In genomic region chr19:33214621-33215020, GRCh38 we compare ENCODE assay signal across 9 cellular contexts. TPM values are rescaled to one million over a fixed set of nuclear protein-coding genes. Genes with fewer than 3 reads are reported as not detected.
DNase-seq lines count a peak whose midpoint lies in the region; ATAC-seq, FAIRE-seq and TF ChIP-seq lines count a peak whose summit lies in the region.
"Had no signal": no experiment of that assay in that cellular context is flagged by ENCODE, and none has a peak within 500 bp of the region (broad histone marks: within the 10 kb centered on the region; RNA-seq: fewer than 3 reads in every experiment).

No MANE protein-coding gene starts in this region.

- no peak for TF ChIP-seq POLR2A in HepG2 (IDR thresholded peaks at IDR 0.05; ENCODE audit: insufficient read depth in 1 of 2, low read depth in 2 of 2, low read length in 2 of 2)
- no peak for TF ChIP-seq POLR2A in erythroblast (IDR thresholded peaks at IDR 0.05; ENCODE audit: low read length)

- no peaks in the 10 kb centered on the region for H4K20me1 ChIP-seq in DOHH2 (ENCODE audit: control insufficient read depth, insufficient read depth, low read depth, low read length)
- H4K20me1 ChIP-seq in Loucy (ENCODE audit: insufficient read depth, low read length, poor library complexity, severe bottlenecking) = no peaks in the 10 kb centered on the region
- no peaks in the 10 kb centered on the region for H4K20me1 ChIP-seq in HepG2 (ENCODE audit: insufficient read depth, low read length)

- DNase-seq in WERI-Rb-1 (peak; percentile 81), HepG2 (ENCODE audit: low spot score) (peak; percentile 41), erythroblast (lab: John Stamatoyannopoulos, UW) (no peak), mucosa of gallbladder (ENCODE audit: low spot score) (no peak), cortex of kidney (lab: John Stamatoyannopoulos, UW) (no peak)
- no peak for DNase-seq in activated CD4-positive, alpha-beta T cell treated with anti-CD3 and anti-CD28 coated beads for 48 hours
- DNase-seq: activated CD4-positive, alpha-beta T cell treated with anti-CD3 and anti-CD28 coated beads, Interleukin-2, amount 50 U/mL, for 4 hours had no signal

- H3K27ac ChIP-seq in DOHH2 (ENCODE audit: low read depth, low read length) (no peak overlapping the region), WERI-Rb-1 (no peak overlapping the region), HepG2 (ENCODE audit: extremely low read length, insufficient read depth, low read length) (no peak overlapping the region)

- H3K79me2 ChIP-seq in DOHH2 (ENCODE audit: control insufficient read depth, low read length) (no peaks in the 10 kb centered on the region), Loucy (ENCODE audit: insufficient read depth, low read length) (no peaks in the 10 kb centered on the region), HepG2 (ENCODE audit: insufficient read depth, low read length) (no peaks in the 10 kb centered on the region)

- no peaks in the 10 kb centered on the region for H3K36me3 ChIP-seq in DOHH2 (ENCODE audit: control insufficient read depth, low read length)
- H3K36me3 ChIP-seq in Loucy (ENCODE audit: insufficient read depth, low read length) = no peaks in the 10 kb centered on the region
- peaks cover 4% of the 10 kb centered on the region; the same call in 1 of the 2 replicates for H3K36me3 ChIP-seq in WERI-Rb-1
- H3K36me3 ChIP-seq in HepG2 (replicated peaks in 1 of 2; ENCODE audit: control insufficient read depth in 1 of 2, insufficient read depth in 2 of 2, low read length in 2 of 2) = no peaks in the 10 kb centered on the region

- H3K9ac ChIP-seq in Loucy (ENCODE audit: low read depth, low read length, poor library complexity, severe bottlenecking) = no peak overlapping the region
- no peak overlapping the region for H3K9ac ChIP-seq in HepG2 (ENCODE audit: insufficient read depth, low read depth, low read length)

- H3K27me3 ChIP-seq in DOHH2 (ENCODE audit: control insufficient read depth, low read length) = no peaks in the 10 kb centered on the region
- H3K27me3 ChIP-seq in Loucy (ENCODE audit: insufficient read depth, low read length, poor library complexity, severe bottlenecking) = no peaks in the 10 kb centered on the region
- H3K27me3 ChIP-seq in WERI-Rb-1 (ENCODE audit: insufficient read depth, low read depth, severe bottlenecking) = no peaks in the 10 kb centered on the region
- H3K27me3 ChIP-seq in HepG2 (ENCODE audit: control insufficient read depth in 1 of 2, insufficient read depth in 2 of 2, low read length in 2 of 2) = peaks cover 7 to 18% of the 10 kb centered on the region in 2 experiments; a peak in 4 of 5 replicates

- H3F3A ChIP-seq in DOHH2 (ENCODE audit: control insufficient read depth, insufficient read depth) (no peaks in the 10 kb centered on the region), Loucy (ENCODE audit: low read depth) (no peaks in the 10 kb centered on the region)

- WGBS in HepG2 (ENCODE audit: low lambda C conversion rate) = 8% methylated on average over 5 of the region's 5 CpGs

- peak; percentile 62 for ATAC-seq in HepG2

- TF ChIP-seq CTCF in DOHH2 (IDR thresholded peaks at IDR 0.05; ENCODE audit: low read depth, low read length, poor library complexity, severe bottlenecking) (peak; percentile 18), Loucy (conservative IDR thresholded peaks at IDR 0.05; ENCODE audit: low read length) (peak; percentile 56), WERI-Rb-1 (IDR thresholded peaks at IDR 0.05; ENCODE audit: low read depth, low read length) (peak; percentile 86), HepG2 (CRISPR knock-in tag; IDR thresholded peaks at IDR 0.05) (peak; percentile 73)

- CTCF ChIA-PET in HepG2 (lab: Yijun Ruan, JAX; ENCODE audit: low intra/inter-chr PET ratio, low total read pairs) = no interaction called here

- H3K9me3 ChIP-seq in DOHH2 (ENCODE audit: control insufficient read depth, insufficient read depth, low read length) = no peaks in the 10 kb centered on the region
- no peaks in the 10 kb centered on the region for H3K9me3 ChIP-seq in Loucy (ENCODE audit: insufficient read depth, low read depth, low read length)
- H3K9me3 ChIP-seq in WERI-Rb-1 (ENCODE audit: severe bottlenecking) = no peaks in the 10 kb centered on the region
- H3K9me3 ChIP-seq in HepG2 (ENCODE audit: low read length) = no peaks in the 10 kb centered on the region

- POLR2A ChIA-PET in HepG2 (lab: Yijun Ruan, JAX) = interaction anchor here (0.7 to 0.9 kb wide), 2 partner anchors 19 to 193 kb away, joined by 3 to 5 read pairs; no protein-coding TSS in a partner anchor

- no peak for TF ChIP-seq RAD21 in HepG2 (CRISPR knock-in tag; IDR thresholded peaks at IDR 0.05)

- no peak overlapping the region for H3K4me2 ChIP-seq in DOHH2 (ENCODE audit: low read length)
- H3K4me2 ChIP-seq in Loucy (ENCODE audit: low read depth, low read length, poor library complexity, severe bottlenecking) = no peak overlapping the region
- H3K4me2 ChIP-seq in HepG2 (ENCODE audit: low read depth, low read length) = no peak overlapping the region

- no peak for TF ChIP-seq EP300 in HepG2 (IDR thresholded peaks at IDR 0.05; ENCODE audit: low read depth in 2 of 2, low read length in 2 of 2)
- no peak for TF ChIP-seq EP300 in HepG2 (CRISPR knock-in tag; IDR thresholded peaks at IDR 0.05; ENCODE audit: borderline replicate concordance)

- H2AFZ ChIP-seq in Loucy (ENCODE audit: low read length) (no peak overlapping the region), HepG2 (ENCODE audit: low read length) (no peak overlapping the region)

- H3K4me1 ChIP-seq in DOHH2 (ENCODE audit: control insufficient read depth, low read length) (no peaks in the 10 kb centered on the region), Loucy (ENCODE audit: insufficient read depth, low read length, poor library complexity, severe bottlenecking) (no peaks in the 10 kb centered on the region), HepG2 (ENCODE audit: insufficient read depth, low read length) (peaks cover 41% of the 10 kb centered on the region)

- H3K4me3 ChIP-seq in DOHH2 (ENCODE audit: low read length) (no peak overlapping the region), Loucy (ENCODE audit: low read length, poor library complexity, severe bottlenecking) (no peak overlapping the region), WERI-Rb-1 (ENCODE audit: low read depth, low read length) (no peak overlapping the region), HepG2 (replicated peaks in 1 of 3; ENCODE audit: insufficient read depth in 1 of 3, low read depth in 2 of 3, low read length in 3 of 3) (no peak overlapping the region)

- H3K9me2 ChIP-seq in DOHH2 (replicated peaks; ENCODE audit: control insufficient read depth, low read length) = no peaks in the 10 kb centered on the region
- H3K9me2 ChIP-seq in Loucy (replicated peaks; ENCODE audit: low read depth, low read length) = no peaks in the 10 kb centered on the region

- in situ Hi-C loops in HepG2 (cut with HindIII; ENCODE audit: extremely low pct_ligation_motif_present, low pct_unique_long_range_greater_than_20kb) = no loop called here

- no TSS peak for BruUV-seq in HepG2 (replicated peaks; lab: Mats Ljungman, UMichigan)

- intact Hi-C loops in HepG2 (cut with micrococcal nuclease; ENCODE audit: unreplicated experiment) = loop anchor here (1.0 kb wide), 1 partner anchor 193 kb away; no protein-coding TSS in a partner anchor

- FAIRE-seq in HepG2 (lab: Jason Lieb, UNC) = no peak

RNA-seq across cellular contexts. Expression of gene SLC7A10, which starts 11.0 kb away (rescaled TPM):
- 0.41 and 2.2 TPM in 2 replicates for total RNA-seq in HepG2 (2016; rRNA removed; fragmentation: Illumina TruSeq; extraction: Trizol)
- total RNA-seq in HepG2 (2016; cell fraction: cytosol; rRNA removed; fragmentation: Illumina TruSeq; extraction: Trizol; ENCODE audit: low read depth) = 2.6 and 2.7 TPM in 2 replicates
- 0.51 and 1.7 TPM in 2 replicates for total RNA-seq in HepG2 (2016; cell fraction: insoluble cytoplasmic fraction; rRNA removed; fragmentation: Illumina TruSeq; extraction: Trizol)
- total RNA-seq in HepG2 (2016; cell fraction: membrane; rRNA removed; fragmentation: Illumina TruSeq; extraction: Trizol) = 1.5 and 1.7 TPM in 2 replicates
- total RNA-seq in HepG2 (2016; cell fraction: nucleus; rRNA removed; fragmentation: Illumina TruSeq; extraction: Trizol) = 1.7 and 2.4 TPM in 2 replicates
- 1.1 TPM in 2 replicates for polyA plus RNA-seq in HepG2 (2011; rRNA removed)
- 0.85 and 1.0 TPM in 2 replicates for polyA plus RNA-seq in HepG2 (2011; cell fraction: cytosol; rRNA removed)
- 4.6 and 6.0 TPM in 2 replicates for polyA plus RNA-seq in HepG2 (2011; cell fraction: nucleus; rRNA removed)
- polyA plus RNA-seq in HepG2 (2012) = 0.63 and 0.66 TPM in 2 replicates
- polyA plus RNA-seq in HepG2 (2016; cell fraction: cytosol; fragmentation: Illumina TruSeq; extraction: Trizol; ENCODE audit: low read depth) = 2.1 and 2.7 TPM in 2 replicates
- polyA plus RNA-seq in HepG2 (2016; cell fraction: insoluble cytoplasmic fraction; fragmentation: Illumina TruSeq; extraction: Trizol; ENCODE audit: low read depth) = 1.1 and 1.2 TPM in 2 replicates
- 2.4 and 2.6 TPM in 2 replicates for polyA plus RNA-seq in HepG2 (2016; cell fraction: membrane; fragmentation: Illumina TruSeq; extraction: Trizol; ENCODE audit: low read depth)
- 5.9 and 6.0 TPM in 2 replicates for polyA plus RNA-seq in HepG2 (2016; cell fraction: nucleus; fragmentation: Illumina TruSeq; extraction: Trizol; ENCODE audit: insufficient read depth, low read depth)
- polyA minus RNA-seq in HepG2 (2011; rRNA and poly(A)+ RNA removed; ENCODE audit: low replicate concordance) = 1.7 TPM in 1 of 2 replicates, not detected in the other
- 0.35 and 0.40 TPM in 2 replicates for polyA minus RNA-seq in HepG2 (2011; cell fraction: cytosol; rRNA and poly(A)+ RNA removed)
- polyA minus RNA-seq in HepG2 (2011; cell fraction: nucleus; rRNA and poly(A)+ RNA removed) = 0.62 and 0.64 TPM in 2 replicates
- not detected for total RNA-seq in mucosa of gallbladder

RNA-seq across cellular contexts. Expression of gene LRP3, which starts 20.5 kb away (rescaled TPM):
- total RNA-seq in HepG2 (2016; rRNA removed; fragmentation: Illumina TruSeq; extraction: Trizol) (45.1 and 51.6 TPM in 2 replicates), mucosa of gallbladder (25.7 TPM)
- total RNA-seq in HepG2 (2016; cell fraction: cytosol; rRNA removed; fragmentation: Illumina TruSeq; extraction: Trizol; ENCODE audit: low read depth) = 34.5 and 35.4 TPM in 2 replicates
- 39.3 and 56.4 TPM in 2 replicates for total RNA-seq in HepG2 (2016; cell fraction: insoluble cytoplasmic fraction; rRNA removed; fragmentation: Illumina TruSeq; extraction: Trizol)
- 85.6 and 91.5 TPM in 2 replicates for total RNA-seq in HepG2 (2016; cell fraction: membrane; rRNA removed; fragmentation: Illumina TruSeq; extraction: Trizol)
- total RNA-seq in HepG2 (2016; cell fraction: nucleus; rRNA removed; fragmentation: Illumina TruSeq; extraction: Trizol) = 24.3 and 30.9 TPM in 2 replicates
- 17.6 and 30.3 TPM in 2 replicates for polyA plus RNA-seq in HepG2 (2011; rRNA removed)
- polyA plus RNA-seq in HepG2 (2011; cell fraction: cytosol; rRNA removed) = 9.6 and 22.4 TPM in 2 replicates
- 49.0 and 59.4 TPM in 2 replicates for polyA plus RNA-seq in HepG2 (2011; cell fraction: nucleus; rRNA removed)
- polyA plus RNA-seq in HepG2 (2012) = 12.5 and 18.3 TPM in 2 replicates
- polyA plus RNA-seq in HepG2 (2016; cell fraction: cytosol; fragmentation: Illumina TruSeq; extraction: Trizol; ENCODE audit: low read depth) = 46.7 and 50.1 TPM in 2 replicates
- 41.6 and 54.2 TPM in 2 replicates for polyA plus RNA-seq in HepG2 (2016; cell fraction: insoluble cytoplasmic fraction; fragmentation: Illumina TruSeq; extraction: Trizol; ENCODE audit: low read depth)
- polyA plus RNA-seq in HepG2 (2016; cell fraction: membrane; fragmentation: Illumina TruSeq; extraction: Trizol; ENCODE audit: low read depth) = 92.1 and 104 TPM in 2 replicates
- polyA plus RNA-seq in HepG2 (2016; cell fraction: nucleus; fragmentation: Illumina TruSeq; extraction: Trizol; ENCODE audit: insufficient read depth, low read depth) = 70.1 and 70.6 TPM in 2 replicates
- polyA minus RNA-seq in HepG2 (2011; rRNA and poly(A)+ RNA removed; ENCODE audit: low replicate concordance) = 11.9 and 50.0 TPM in 2 replicates
- polyA minus RNA-seq in HepG2 (2011; cell fraction: cytosol; rRNA and poly(A)+ RNA removed) = 9.7 and 13.5 TPM in 2 replicates
- polyA minus RNA-seq in HepG2 (2011; cell fraction: nucleus; rRNA and poly(A)+ RNA removed) = 10.3 TPM in 2 replicates

Comparison
In these comparisons a context has a peak if more than half of its experiments do, and no peak if none do; other contexts are left out.
1. CTCF ChIP-seq: peak in every context shown above with its lines; median percentile 86 in WERI-Rb-1; 73 in HepG2; 56 in Loucy; 18 in DOHH2.
2. DNase-seq: peak in WERI-Rb-1 (single experiment) and HepG2 (single experiment); none in erythroblast (0 of 2), activated CD4-positive, alpha-beta T cell treated with anti-CD3 and anti-CD28 coated beads for 48 hours (single experiment), mucosa of gallbladder (single experiment) and cortex of kidney (single experiment).